9 cellular contexts compared by ENCODE assay signal in genomic region chr3:186217820-186218164, GRCh38.
DNase-seq lines count a peak whose midpoint lies in the region; ATAC-seq lines count a peak whose summit lies in the region.
"Had no signal": no experiment of that assay in that cellular context is flagged by ENCODE, and none has a peak within 500 bp of the region (broad histone marks: within the 10 kb centered on the region; RNA-seq: fewer than 3 reads in every experiment).

No MANE protein-coding gene starts in this region.

- H3K4me1 Mint-ChIP-seq in T-helper 1 cell treated with Interleukin-12 subunit alpha and Interleukin-12 subunit beta and Interleukin-4 antibody, amounts not matched to agents 30 μg/mL and 1 μg/mL, for 36 hours (ENCODE audit: low read depth), result peaks cover 9% of the 10 kb centered on the region

- no peaks in the 10 kb centered on the region for H3K9me3 Mint-ChIP-seq in T-helper 1 cell treated with Interleukin-12 subunit alpha and Interleukin-12 subunit beta and Interleukin-4 antibody, amounts not matched to agents 30 μg/mL and 1 μg/mL, for 36 hours

- H3K36me3 Mint-ChIP-seq in T-helper 1 cell treated with Interleukin-12 subunit alpha and Interleukin-12 subunit beta and Interleukin-4 antibody, amounts not matched to agents 30 μg/mL and 1 μg/mL, for 36 hours (ENCODE audit: low read depth), result no peaks in the 10 kb centered on the region

- ATAC-seq in GM18907 (IDR thresholded peaks at IDR 0.05; ENCODE audit: unreplicated experiment) (peak; percentile 92), HG02981 (IDR thresholded peaks at IDR 0.05; ENCODE audit: unreplicated experiment) (peak; percentile 95)

- DNase-seq in A172 (ENCODE audit: low spot score) (peak; percentile 87), posterior vena cava (ENCODE audit: low spot score) (no peak), NCI-H2081 treated with DMSO at 0.1 percent for 48 hours (lab: John Stamatoyannopoulos, UW) (no peak), foreskin melanocyte (no peak)
- DNase-seq in stimulated activated naive CD4-positive, alpha-beta T cell (lab: John Stamatoyannopoulos, UW), result no peak
- DNase-seq: stimulated activated CD4-positive, alpha-beta T cell treated with anti-CD3 and anti-CD28 coated beads, Interleukin-2, amount 100 ng/mL, for 48 hours had no signal

- peaks cover 24% of the 10 kb centered on the region for H3K27me3 Mint-ChIP-seq in T-helper 1 cell treated with Interleukin-12 subunit alpha and Interleukin-12 subunit beta and Interleukin-4 antibody, amounts not matched to agents 30 μg/mL and 1 μg/mL, for 36 hours (ENCODE audit: low read depth)

- peak overlapping the region; percentile 43 for H3K27ac Mint-ChIP-seq in T-helper 1 cell treated with Interleukin-12 subunit alpha and Interleukin-12 subunit beta and Interleukin-4 antibody, amounts not matched to agents 30 μg/mL and 1 μg/mL, for 36 hours

- H3K4me3 Mint-ChIP-seq in T-helper 1 cell treated with Interleukin-12 subunit alpha and Interleukin-12 subunit beta and Interleukin-4 antibody, amounts not matched to agents 30 μg/mL and 1 μg/mL, for 36 hours, result no peak overlapping the region

- intact Hi-C loops in posterior vena cava (cut with DNase I), result loop anchor here in 1 of 2 donors (1.0 kb wide), 1 partner anchor 47 kb away; no protein-coding TSS in a partner anchor
